In the genomic region with DNA sequence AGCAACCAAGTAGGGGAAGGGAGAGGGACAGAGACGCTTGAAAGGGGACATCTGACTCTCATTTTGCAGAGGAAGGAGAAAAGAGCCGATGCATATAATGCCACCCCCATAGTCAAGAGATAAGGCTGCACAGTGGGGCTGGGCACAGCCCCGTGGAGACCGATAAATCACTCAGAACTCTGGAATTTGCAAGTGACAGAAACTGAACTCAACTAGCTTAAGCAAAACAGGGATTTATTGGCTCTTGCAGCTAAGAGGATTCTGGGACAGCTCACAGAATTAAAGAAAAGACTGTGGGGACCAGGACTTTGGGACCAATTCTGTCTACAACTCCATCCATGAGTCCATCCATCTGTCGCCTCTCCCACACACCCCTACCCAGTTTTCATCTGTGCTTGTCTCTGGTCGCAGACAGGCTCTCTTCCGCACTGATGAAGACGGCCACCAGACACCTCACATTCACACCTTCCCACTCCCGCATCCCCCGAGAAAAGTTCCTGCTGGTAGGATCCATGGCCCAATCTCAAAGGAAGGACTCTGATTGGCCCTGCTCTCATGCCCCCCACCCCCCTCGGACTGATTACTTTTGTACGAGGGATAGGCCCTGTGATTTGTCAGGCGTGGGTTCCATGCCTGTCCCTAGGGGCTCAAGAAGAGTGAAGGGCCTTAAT, we compare ENCODE assay signal across 19 cellular contexts.
DNase-seq lines count a peak whose midpoint lies in the region; ATAC-seq and TF ChIP-seq lines count a peak whose summit lies in the region.
"Had no signal": no experiment of that assay in that cellular context is flagged by ENCODE, and none has a peak within 500 bp of the region (broad histone marks: within the 10 kb centered on the region; RNA-seq: fewer than 3 reads in every experiment).

No MANE protein-coding gene starts in this region.

- H3K27me3 Mint-ChIP-seq in neural progenitor cell (ENCODE audit: insufficient read depth, low read depth), result peaks cover 3% of the 10 kb centered on the region

- H3K36me3 Mint-ChIP-seq in neural progenitor cell, result no peaks in the 10 kb centered on the region
- H3K36me3 Mint-ChIP-seq: CD4-positive, alpha-beta memory T cell had no signal

- no peaks in the 10 kb centered on the region for H3F3A ChIP-seq in neural progenitor cell (ENCODE audit: low read depth)

- H3K4me1 ChIP-seq in neural progenitor cell, result peaks cover 12% of the 10 kb centered on the region
- H3K4me1 ChIP-seq: A549, Caco-2, SJSA1 had no signal

- intact Hi-C loops in dorsolateral prefrontal cortex (cut with DNase I), result no loop called here

- H3K4me2 ChIP-seq in neural progenitor cell, result no peak overlapping the region
- H3K4me2 ChIP-seq: A549 had no signal

- ATAC-seq in HG03439 (IDR thresholded peaks at IDR 0.05; ENCODE audit: unreplicated experiment), result no peak
- ATAC-seq: A549 had no signal

- H3K27ac ChIP-seq in dorsolateral prefrontal cortex, result peak overlapping the region in 19 of 59 donors; percentile 5 to 76 (median 46)
- H3K27ac ChIP-seq in neural progenitor cell, result no peak overlapping the region
- H3K27ac ChIP-seq: A549, SJSA1 had no signal

- no peak overlapping the region for H3K4me3 Mint-ChIP-seq in neural progenitor cell
- H3K4me3 Mint-ChIP-seq: CD4-positive, alpha-beta memory T cell had no signal

- DNase-seq in D341Med (ENCODE audit: low spot score) (peak; percentile 40), dorsolateral prefrontal cortex (peak in 8 of 10 donors; percentile 39 to 80 (median 68)), neural progenitor cell (ENCODE audit: low spot score) (no peak), superior temporal gyrus (ENCODE audit: extremely low spot score) (peak; percentile 51)
- DNase-seq in activated CD4-positive, alpha-beta T cell treated with anti-CD3 and anti-CD28 coated beads, Interleukin-2, amount 50 U/mL, for 4 hours, result no peak
- DNase-seq in effector CD4-positive, alpha-beta T cell, result no peak
- DNase-seq: Caco-2; CD4-positive, alpha-beta memory T cell; DMS153; H7; Karpas-422; MV-4-11; NCI-H1105 treated with DMSO at 0.1 percent for 48 hours; NCI-H2081 treated with DMSO at 0.1 percent for 48 hours; NCI-H2171 treated with DMSO at 0.1 percent for 48 hours; NCI-H748 treated with DMSO at 0.1 percent for 48 hours had no signal

- H2AFZ ChIP-seq in neural progenitor cell (replicated peaks), result no peak overlapping the region

- H3K4me3 ChIP-seq in dorsolateral prefrontal cortex (no peak overlapping the region), neural progenitor cell (no peak overlapping the region)
- H3K4me3 ChIP-seq: A549, SJSA1 had no signal

- no peaks in the 10 kb centered on the region for H4K20me1 ChIP-seq in neural progenitor cell (ENCODE audit: low read depth)

- peaks cover 8% of the 10 kb centered on the region for H3K4me1 Mint-ChIP-seq in neural progenitor cell
- H3K4me1 Mint-ChIP-seq: CD4-positive, alpha-beta memory T cell had no signal

- no peak overlapping the region for H3K9ac ChIP-seq in neural progenitor cell

- peak overlapping the region; percentile 46 for H3K27ac Mint-ChIP-seq in neural progenitor cell
- H3K27ac Mint-ChIP-seq: CD4-positive, alpha-beta memory T cell had no signal

- H3K9me3 Mint-ChIP-seq in neural progenitor cell, result peaks cover 5% of the 10 kb centered on the region

- no peaks in the 10 kb centered on the region for H3K79me2 ChIP-seq in neural progenitor cell (ENCODE audit: low read depth)

- H3K27me3 ChIP-seq in dorsolateral prefrontal cortex, result peaks cover 0 to 2% (median 0%) of the 10 kb centered on the region in 45 donors
- no peaks in the 10 kb centered on the region for H3K27me3 ChIP-seq in neural progenitor cell

- TF ChIP-seq CTCF in dorsolateral prefrontal cortex (IDR thresholded peaks at IDR 0.05 in 54 of 56, conservative IDR thresholded peaks at IDR 0.05 in 2 of 56; ENCODE audit: low read depth in 1 of 56, partially characterized antibody in 56 of 56) (no peak), neural progenitor cell (IDR thresholded peaks at IDR 0.05) (no peak)

- H3K9me3 ChIP-seq in neural progenitor cell (ENCODE audit: low read depth), result no peaks in the 10 kb centered on the region

- no peaks in the 10 kb centered on the region for H3K36me3 ChIP-seq in neural progenitor cell
- H3K36me3 ChIP-seq: SJSA1 had no signal

Comparison
In these comparisons a context has a peak if more than half of its experiments do, and no peak if none do; other contexts are left out.
1. DNase-seq: peak in D341Med (single experiment), dorsolateral prefrontal cortex (8 of 10) and superior temporal gyrus (single experiment); none in neural progenitor cell (single experiment), activated CD4-positive, alpha-beta T cell treated with anti-CD3 and anti-CD28 coated beads, Interleukin-2, amount 50 U/mL, for 4 hours (0 of 2) and effector CD4-positive, alpha-beta T cell (single experiment).